22 cellular contexts compared by ENCODE assay signal in genomic region chr4:137015759-137016409, GRCh38.
"Had no signal": no experiment of that assay in that cellular context is flagged by ENCODE, and none has a peak within 500 bp of the region (broad histone marks: within the 10 kb centered on the region; RNA-seq: fewer than 3 reads in every experiment).

No MANE protein-coding gene starts in this region.

- H3K4me1 Mint-ChIP-seq: immature natural killer cell; memory B cell; natural killer cell; neural crest cell; stimulated activated effector memory CD8-positive, alpha-beta T cell treated with anti-CD3 and anti-CD28 coated beads, Interleukin-12 subunit alpha, Interleukin-12 subunit beta, amount 100 ng/mL, for 72 hours had no signal

- H3K9me3 Mint-ChIP-seq: memory B cell, neural crest cell had no signal

- DNase-seq: hypothalamus; immature natural killer cell; islet precursor cell; natural killer cell; pancreas; sigmoid colon; stimulated activated CD4-positive, alpha-beta T cell treated with anti-CD3 and anti-CD28 coated beads, Interleukin-2, amount 100 ng/mL, for 24 hours; stimulated activated CD4-positive, alpha-beta T cell treated with anti-CD3 and anti-CD28 coated beads, Interleukin-4, amount 100 ng/mL, for 24 hours; stimulated activated naive CD4-positive, alpha-beta T cell treated with Interleukin-2 at 50 U/mL for 16 hours; stomach; thyroid gland; trophoblast cell had no signal

- H3K4me1 ChIP-seq: pancreas, right atrium auricular region, stomach, thyroid gland had no signal

- H3K4me3 Mint-ChIP-seq: immature natural killer cell; memory B cell; natural killer cell; neural crest cell; stimulated activated effector memory CD8-positive, alpha-beta T cell treated with anti-CD3 and anti-CD28 coated beads, Interleukin-12 subunit alpha, Interleukin-12 subunit beta, amount 100 ng/mL, for 72 hours had no signal

- H3K27me3 Mint-ChIP-seq: memory B cell, progenitor cell of endocrine pancreas had no signal

- H3K4me3 ChIP-seq: coronary artery, lung, pancreas, right atrium auricular region, sigmoid colon, stomach, thyroid gland had no signal

- H3K9me3 ChIP-seq: neutrophil, pancreas, right atrium auricular region, sigmoid colon, stomach, thyroid gland had no signal

- H3K27ac ChIP-seq: coronary artery, neutrophil, pancreas, right atrium auricular region, sigmoid colon, stomach, thyroid gland had no signal

- H3K27ac Mint-ChIP-seq: immature natural killer cell; memory B cell; natural killer cell; progenitor cell of endocrine pancreas; stimulated activated effector memory CD8-positive, alpha-beta T cell treated with anti-CD3 and anti-CD28 coated beads, Interleukin-12 subunit alpha, Interleukin-12 subunit beta, amount 100 ng/mL, for 72 hours had no signal

- H3K36me3 ChIP-seq: neutrophil, pancreas, right atrium auricular region, sigmoid colon, stomach, thyroid gland had no signal

- H3K36me3 Mint-ChIP-seq: immature natural killer cell; memory B cell; natural killer cell; stimulated activated effector memory CD8-positive, alpha-beta T cell treated with anti-CD3 and anti-CD28 coated beads, Interleukin-12 subunit alpha, Interleukin-12 subunit beta, amount 100 ng/mL, for 72 hours had no signal

- FAIRE-seq: frontal cortex, pancreas had no signal

- H3K27me3 ChIP-seq: neutrophil, pancreas, right atrium auricular region, sigmoid colon, stomach, thyroid gland had no signal

- ATAC-seq: left lobe of liver; natural killer cell; pancreas; stimulated activated effector memory CD8-positive, alpha-beta T cell treated with anti-CD3 and anti-CD28 coated beads, Interleukin-12 subunit alpha, Interleukin-12 subunit beta, amount 100 ng/mL, for 72 hours had no signal
